8 cellular contexts compared by ENCODE assay signal in genomic region chr9:99266136-99267023, GRCh38. TPM values are rescaled to one million over a fixed set of nuclear protein-coding genes. Genes with fewer than 3 reads are reported as not detected.
DNase-seq lines count a peak whose midpoint lies in the region; ATAC-seq and TF ChIP-seq lines count a peak whose summit lies in the region.

No MANE protein-coding gene starts in this region.

- H3K27me3 Mint-ChIP-seq in CD8-positive, alpha-beta T cell (ENCODE audit: low read depth): peaks cover 2% of the 10 kb centered on the region

- ATAC-seq in CD8-positive, alpha-beta T cell: peak; percentile 58
- ATAC-seq in GM19452 (IDR thresholded peaks at IDR 0.05; ENCODE audit: unreplicated experiment): peak; percentile 62
- ATAC-seq in PC-3: peak; percentile 31; the same call in 1 of the 2 replicates
- no peak for ATAC-seq in thoracic aorta (ENCODE audit: insufficient number of reproducible peaks, low FRiP score, low read depth)

- no peaks in the 10 kb centered on the region for H3K9me3 ChIP-seq in CD8-positive, alpha-beta T cell (ENCODE audit: low read length)
- H3K9me3 ChIP-seq in PC-3 (ENCODE audit: low read length) (no peaks in the 10 kb centered on the region), neutrophil (no peaks in the 10 kb centered on the region), thoracic aorta (no peaks in the 10 kb centered on the region)

- CTCF ChIA-PET in CD8-positive, alpha-beta T cell (lab: Charles Lee): interaction anchor here (0.6 to 1.7 kb wide), 6 partner anchors 9 to 18 kb away, joined by 3 to 5 read pairs (median 4); no protein-coding TSS in a partner anchor
- CTCF ChIA-PET in PC-3 (lab: Charles Lee): no interaction called here

- no peak overlapping the region for H3K9ac ChIP-seq in PC-3 (ENCODE audit: low read length)

- H3K4me3 Mint-ChIP-seq in CD8-positive, alpha-beta T cell: peak overlapping the region; percentile 9

- POLR2A ChIA-PET in CD8-positive, alpha-beta T cell (lab: Charles Lee): no interaction called here
- POLR2A ChIA-PET in PC-3 (lab: Charles Lee; ENCODE audit: unreplicated experiment): no interaction called here

- intact Hi-C loops in CD8-positive, alpha-beta T cell (cut with DNase I, micrococcal nuclease): loop anchor here (2.0 to 5.0 kb wide), 5 partner anchors 540 to 1171 kb away; no protein-coding TSS in a partner anchor
- intact Hi-C loops in PC-3 (cut with micrococcal nuclease): loop anchor here (1.0 to 5.0 kb wide), 2 partner anchors 82 to 746 kb away; no protein-coding TSS in a partner anchor

- no peaks in the 10 kb centered on the region for H3K79me2 ChIP-seq in PC-3 (ENCODE audit: low read length)

- no peak overlapping the region for H3K27ac Mint-ChIP-seq in CD8-positive, alpha-beta T cell

- no peak overlapping the region for H2AFZ ChIP-seq in PC-3 (ENCODE audit: low read length)

- H3K4me3 ChIP-seq in CD8-positive, alpha-beta T cell (ENCODE audit: low read depth, low read length): no peak overlapping the region
- H3K4me3 ChIP-seq in PC-3 (ENCODE audit: low read length) (no peak overlapping the region), fibroblast of the aortic adventitia (ENCODE audit: low read depth, low read length) (no peak overlapping the region), neutrophil (ENCODE audit: low read depth in 1 of 2, low read length in 1 of 2) (no peak overlapping the region), thoracic aorta (peak overlapping the region; percentile 15)

- H3K4me1 Mint-ChIP-seq in CD8-positive, alpha-beta T cell (ENCODE audit: low read depth): peaks cover 9% of the 10 kb centered on the region

- 0 out of 2 replicates have a peak overlapping the region, but pooled peaks have one; percentile 28 for H3K4me2 ChIP-seq in PC-3 (ENCODE audit: low read length)

- no peaks in the 10 kb centered on the region for H4K20me1 ChIP-seq in PC-3 (ENCODE audit: low read length)

- H3K27ac ChIP-seq in CD8-positive, alpha-beta T cell (ENCODE audit: low read depth, low read length): no peak overlapping the region
- H3K27ac ChIP-seq in PC-3 (ENCODE audit: low read length) (no peak overlapping the region), neutrophil (no peak overlapping the region), thoracic aorta (no peak overlapping the region)

- peak; percentile 12 to 71 (median 59) for DNase-seq in CD8-positive, alpha-beta T cell
- DNase-seq in HK-2 (ENCODE audit: unreplicated experiment) (peak; percentile 63), PC-3 (peak; percentile 53), fibroblast of the aortic adventitia (ENCODE audit: low read depth) (peak; percentile 81), thoracic aorta (ENCODE audit: low spot score) (no peak)
- DNase-seq in activated T-helper 1 cell treated with anti-CD3 and anti-CD28 coated beads, Interleukin-2, amount 50 U/mL, for 16 hours (ENCODE audit: low read depth in 1 of 2, low spot score in 1 of 2): peak; percentile 15 to 19

- peaks cover 7% of the 10 kb centered on the region for H3K4me1 ChIP-seq in CD8-positive, alpha-beta T cell (ENCODE audit: insufficient read depth, low read length)
- H3K4me1 ChIP-seq in PC-3 (ENCODE audit: insufficient read depth, low read length) (peaks cover 3% of the 10 kb centered on the region; the same call in 1 of the 2 replicates), neutrophil (ENCODE audit: control insufficient read depth in 1 of 2, insufficient read depth in 1 of 2, low read depth in 1 of 2, low read length in 1 of 2) (peaks cover 0 to 4% of the 10 kb centered on the region in 2 experiments), thoracic aorta (ENCODE audit: control insufficient read depth in 1 of 2, low read depth in 2 of 2) (peaks cover 4 to 7% of the 10 kb centered on the region in 2 donors)

- H3K27me3 ChIP-seq in CD8-positive, alpha-beta T cell (ENCODE audit: insufficient read depth, low read length): no peaks in the 10 kb centered on the region
- no peaks in the 10 kb centered on the region for H3K27me3 ChIP-seq in PC-3 (ENCODE audit: low read length)
- H3K27me3 ChIP-seq in neutrophil: no peaks in the 10 kb centered on the region
- H3K27me3 ChIP-seq in thoracic aorta (replicated peaks; ENCODE audit: insufficient read depth): no peaks in the 10 kb centered on the region

- H3K36me3 ChIP-seq in CD8-positive, alpha-beta T cell (ENCODE audit: insufficient read depth, low read length): no peaks in the 10 kb centered on the region
- H3K36me3 ChIP-seq in PC-3 (ENCODE audit: low read depth, low read length) (no peaks in the 10 kb centered on the region), neutrophil (no peaks in the 10 kb centered on the region), thoracic aorta (no peaks in the 10 kb centered on the region)

- peak; percentile 87 for TF ChIP-seq CTCF in CD8-positive, alpha-beta T cell (IDR thresholded peaks at IDR 0.05)
- TF ChIP-seq CTCF in PC-3 (conservative IDR thresholded peaks at IDR 0.05; ENCODE audit: low read depth, low read length) (peak; percentile 82), fibroblast of the aortic adventitia (IDR thresholded peaks at IDR 0.05; ENCODE audit: insufficient read depth, low read length) (peak; percentile 86), neutrophil (IDR thresholded peaks at IDR 0.05) (peak; percentile 33), thoracic aorta (IDR thresholded peaks at IDR 0.05) (peak; percentile 81)

- H3F3A ChIP-seq in PC-3 (ENCODE audit: low read length, unreplicated experiment): no peaks in the 10 kb centered on the region

- no TSS peak for BruUV-seq in PC-3 (replicated peaks; lab: Mats Ljungman, UMichigan)

- no peaks in the 10 kb centered on the region for H3K9me3 Mint-ChIP-seq in CD8-positive, alpha-beta T cell

- no peaks in the 10 kb centered on the region for H3K36me3 Mint-ChIP-seq in CD8-positive, alpha-beta T cell

- H3K9me2 ChIP-seq in PC-3 (replicated peaks; ENCODE audit: low read length): no peaks in the 10 kb centered on the region

RNA-seq across cellular contexts. Expression of gene SEC61B, which starts 44.3 kb away (rescaled TPM):
- 100 to 1,000 TPM; 107 to 108 TPM for total RNA-seq in CD8-positive, alpha-beta T cell
- 91.3 and 107 TPM in 2 replicates for total RNA-seq in PC-3 (2014; rRNA removed)
- 20.3 and 155 TPM in 2 replicates for total RNA-seq in fibroblast of the aortic adventitia (ENCODE audit: low replicate concordance)
- 10 to 100 TPM; 64.6 to 74.4 TPM for total RNA-seq in thoracic aorta

RNA-seq across cellular contexts. Expression of gene ALG2, which starts 44.6 kb away (rescaled TPM):
- 10 to 100 TPM; 21.0 to 24.7 TPM for total RNA-seq in CD8-positive, alpha-beta T cell
- total RNA-seq in PC-3 (2014; rRNA removed) (32.9 and 33.2 TPM in 2 replicates), fibroblast of the aortic adventitia (ENCODE audit: low replicate concordance) (44.3 and 59.3 TPM in 2 replicates), thoracic aorta (10 to 100 TPM; 19.8 to 49.2 TPM)

Comparison
In these comparisons a context has a peak if more than half of its experiments do, and no peak if none do; other contexts are left out.
1. CTCF ChIP-seq: peak in every context shown above with its lines; median percentile 87 in CD8-positive, alpha-beta T cell; 86 in fibroblast of the aortic adventitia; 82 in PC-3; 81 in thoracic aorta; 33 in neutrophil.